Comparison of ENCODE assay signal across 8 cellular contexts in the genomic region with DNA sequence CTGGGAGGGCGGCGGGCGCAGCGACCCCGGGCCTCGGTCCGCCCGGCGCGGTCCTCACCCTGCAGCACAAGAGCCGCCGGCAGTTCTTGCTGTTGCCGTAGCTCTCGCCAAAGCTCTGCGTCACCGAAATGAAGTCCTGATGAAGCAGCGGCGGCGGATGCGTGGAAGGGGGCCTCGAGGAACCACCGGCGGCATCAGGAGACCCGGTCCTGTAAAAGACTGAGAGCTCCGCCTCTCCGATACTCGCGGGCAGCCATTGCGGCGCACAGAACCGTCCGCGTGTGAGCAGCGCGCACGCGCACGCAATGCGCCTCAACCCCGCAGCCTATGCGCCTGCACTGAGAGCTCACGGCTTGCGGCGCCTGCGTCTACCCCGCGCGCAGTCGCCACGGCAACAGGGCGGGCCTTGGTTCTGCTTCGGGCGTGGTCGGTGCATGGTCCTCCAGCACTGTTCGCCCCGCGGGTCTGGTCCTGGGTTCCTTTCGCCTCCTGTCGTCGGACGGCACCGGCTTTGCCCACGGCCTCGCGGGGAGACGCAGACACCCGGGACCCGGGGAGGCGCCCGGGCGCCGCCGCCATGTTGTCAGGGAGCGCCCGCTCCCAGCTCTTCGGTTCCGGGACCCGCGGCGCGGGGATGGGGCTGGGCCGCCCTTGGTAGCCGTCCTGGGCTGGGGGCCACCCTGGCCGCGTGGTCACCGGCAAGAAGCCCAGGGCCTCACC. TPM values are rescaled to one million over a fixed set of nuclear protein-coding genes. Genes with fewer than 3 reads are reported as not detected.
DNase-seq lines count a peak whose midpoint lies in the region; ATAC-seq and TF ChIP-seq lines count a peak whose summit lies in the region.

No MANE protein-coding gene starts in this region.

- peak overlapping the region; percentile 46 for H2AFZ ChIP-seq in hepatocyte

- intact Hi-C loops in aorta (cut with DNase I) = no loop called here

- ATAC-seq in HG02884 (IDR thresholded peaks at IDR 0.05; ENCODE audit: unreplicated experiment) (peak; percentile 84), aorta (ENCODE audit: low FRiP score) (peak; percentile 97)

- TF ChIP-seq CTCF in astrocyte of the cerebellum (IDR thresholded peaks at IDR 0.05; ENCODE audit: low read depth, low read length, missing control alignments) (no peak), hepatocyte (IDR thresholded peaks at IDR 0.05; ENCODE audit: poor library complexity) (no peak)

- H3K79me2 ChIP-seq in hepatocyte = peaks cover 37% of the 10 kb centered on the region

- WGBS in hepatocyte (ENCODE audit: low lambda C conversion rate, missing lambda C conversion rate) = 0% methylated on average over 67 of the region's 86 CpGs
- 0 to 1% methylated on average over 78 to 86 of the region's 86 CpGs for WGBS in aorta, 2 donors

- H4K20me1 ChIP-seq in hepatocyte (ENCODE audit: insufficient read depth, poor library complexity, severe bottlenecking) = no peaks in the 10 kb centered on the region

- H3K4me3 ChIP-seq in astrocyte of the cerebellum (ENCODE audit: low read depth, low read length) = peak overlapping the region; percentile 77
- H3K4me3 ChIP-seq in hepatocyte = peak overlapping the region; percentile 62
- H3K4me3 ChIP-seq in rectal smooth muscle tissue (ENCODE audit: low read length) = peak overlapping the region; percentile 80
- H3K4me3 ChIP-seq in aorta (ENCODE audit: low read length in 2 of 2) = peak overlapping the region; percentile 14 to 35

- H3K27me3 ChIP-seq in hepatocyte (no peaks in the 10 kb centered on the region), rectal smooth muscle tissue (ENCODE audit: control insufficient read depth, insufficient read depth, low read length) (no peaks in the 10 kb centered on the region), aorta (ENCODE audit: control insufficient read depth in 1 of 2, insufficient read depth in 2 of 2, low read length in 1 of 2) (no peaks in the 10 kb centered on the region)

- H3K9ac ChIP-seq in rectal smooth muscle tissue (ENCODE audit: low read length) = no peak overlapping the region

- H3K27ac ChIP-seq in hepatocyte (peak overlapping the region; percentile 71), rectal smooth muscle tissue (ENCODE audit: low read depth, low read length) (peak overlapping the region; percentile 56), aorta (ENCODE audit: low read depth in 1 of 2, low read length in 2 of 2) (no peak overlapping the region)

- H3K4me2 ChIP-seq in hepatocyte = peak overlapping the region; percentile 94

- peak; percentile 53 to 55 for DNase-seq in NCI-H187 (lab: John Stamatoyannopoulos, UW)
- peak; percentile 83 for DNase-seq in T-helper 22 cell (ENCODE audit: low read depth)
- DNase-seq in astrocyte of the cerebellum (ENCODE audit: low read depth) = peak; percentile 81
- DNase-seq in hepatocyte (ENCODE audit: low spot score) = peak; percentile 95
- peak; percentile 92 to 94 for DNase-seq in aorta

- no peaks in the 10 kb centered on the region for H3K9me3 ChIP-seq in hepatocyte (ENCODE audit: low read depth)
- H3K9me3 ChIP-seq in aorta (ENCODE audit: control insufficient read depth, low read length) = no peaks in the 10 kb centered on the region

- in situ Hi-C loops in astrocyte of the cerebellum (cut with HindIII; ENCODE audit: low sequenced_read_pairs) = no loop called here

- no peaks in the 10 kb centered on the region for H3K9me2 ChIP-seq in hepatocyte (replicated peaks; ENCODE audit: insufficient read depth)

- peak; percentile 88 for TF ChIP-seq POLR2A in GM15510 (IDR thresholded peaks at IDR 0.05; ENCODE audit: borderline replicate concordance, extremely low read depth, insufficient read length)

- H3K36me3 ChIP-seq in hepatocyte (replicated peaks; ENCODE audit: insufficient read depth, low read depth) (no peaks in the 10 kb centered on the region), rectal smooth muscle tissue (ENCODE audit: control insufficient read depth, insufficient read depth, low read length) (no peaks in the 10 kb centered on the region), aorta (ENCODE audit: control insufficient read depth in 1 of 2, insufficient read depth in 2 of 2, low read length in 1 of 2) (no peaks in the 10 kb centered on the region)

- peaks cover 18% of the 10 kb centered on the region for H3K4me1 ChIP-seq in hepatocyte (ENCODE audit: insufficient read depth)
- H3K4me1 ChIP-seq in rectal smooth muscle tissue (ENCODE audit: control insufficient read depth, insufficient read depth, low read length) = no peaks in the 10 kb centered on the region
- H3K4me1 ChIP-seq in aorta (ENCODE audit: control insufficient read depth in 1 of 2, insufficient read depth in 2 of 2, low read length in 2 of 2) = no peaks in the 10 kb centered on the region

RNA-seq across cellular contexts. Expression of gene GRIN1, which starts 9.3 kb away (rescaled TPM):
- total RNA-seq in hepatocyte (not detected in 2 replicates), aorta (not detected)
- polyA plus RNA-seq in hepatocyte (not detected in 2 replicates), aorta (not detected)

RNA-seq across cellular contexts. Expression of gene DPP7, which starts 15.1 kb away (rescaled TPM):
- total RNA-seq in hepatocyte (206 and 207 TPM in 2 replicates), aorta (100 to 1,000 TPM in 1 of 2 donors, 10 to 100 TPM in 1; 97.4 to 153 TPM)
- polyA plus RNA-seq in hepatocyte (544 and 678 TPM in 2 replicates), aorta (100 to 1,000 TPM in 1 of 2 donors, 10 to 100 TPM in 1; 98.8 to 598 TPM)

RNA-seq across cellular contexts. Expression of gene LRRC26, which starts 40.2 kb away (rescaled TPM):
- 0.73 and 1.1 TPM in 2 replicates for total RNA-seq in hepatocyte
- 0.89 and 2.6 TPM in 2 replicates for polyA plus RNA-seq in hepatocyte
- not detected for total RNA-seq in aorta
- polyA plus RNA-seq in aorta = not detected

RNA-seq across cellular contexts. Expression of gene TMEM210, which starts 42.2 kb away (rescaled TPM):
- total RNA-seq in hepatocyte = not detected in 2 replicates
- not detected in 2 replicates for polyA plus RNA-seq in hepatocyte
- total RNA-seq in aorta = not detected
- not detected for polyA plus RNA-seq in aorta

RNA-seq across cellular contexts. Expression of gene MAN1B1, which starts 42.8 kb away (rescaled TPM):
- total RNA-seq in hepatocyte (54.6 and 60.8 TPM in 2 replicates), aorta (10 to 100 TPM; 28.4 to 52.2 TPM)
- polyA plus RNA-seq in hepatocyte (94.2 and 101 TPM in 2 replicates), aorta (100 to 1,000 TPM in 1 of 2 donors, 10 to 100 TPM in 1; 21.2 to 104 TPM)

Comparison
In these comparisons a context has a peak if more than half of its experiments do, and no peak if none do; other contexts are left out.
1. H3K4me3 ChIP-seq: peak in every context shown above with its lines; median percentile 80 in rectal smooth muscle tissue; 77 in astrocyte of the cerebellum; 62 in hepatocyte; 24 in aorta.
2. H3K27ac ChIP-seq: peak in hepatocyte (single experiment) and rectal smooth muscle tissue (single experiment); none in aorta (0 of 2).
3. Peak in every context shown above with its lines, with median percentiles within 50 percentile points of each other: DNase-seq.